20 cellular contexts compared by ENCODE assay signal in genomic region chr13:67099494-67099893, GRCh38.
DNase-seq lines count a peak whose midpoint lies in the region; ATAC-seq, FAIRE-seq and TF ChIP-seq lines count a peak whose summit lies in the region.
"Had no signal": no experiment of that assay in that cellular context is flagged by ENCODE, and none has a peak within 500 bp of the region (broad histone marks: within the 10 kb centered on the region; RNA-seq: fewer than 3 reads in every experiment).

No MANE protein-coding gene starts in this region.

- H3K4ac ChIP-seq in mesenchymal stem cell (ENCODE audit: low read depth in 1 of 2, low read length in 2 of 2) = no peak overlapping the region

- in situ Hi-C loops in K562 (cut with MboI) = no loop called here

- H3K4me3 Mint-ChIP-seq in CD8-positive, alpha-beta T cell = no peak overlapping the region
- H3K4me3 Mint-ChIP-seq: CD14-positive monocyte; CD4-positive, alpha-beta memory T cell had no signal

- no peak for TF ChIP-seq POLR2A in K562 (conservative IDR thresholded peaks at IDR 0.05)

- peak overlapping the region; percentile 18; the same call in 1 of the 2 replicates for H3K4me2 ChIP-seq in K562 (ENCODE audit: insufficient read depth, low read length)
- H3K4me2 ChIP-seq in mesenchymal stem cell (ENCODE audit: low read length, poor library complexity, severe bottlenecking) = no peak overlapping the region
- H3K4me2 ChIP-seq: BLaER1 had no signal

- H2BK12ac ChIP-seq in mesenchymal stem cell (ENCODE audit: low read length in 2 of 2) = no peak overlapping the region

- no peak overlapping the region for H2BK120ac ChIP-seq in mesenchymal stem cell (ENCODE audit: low read depth, low read length)

- no peak overlapping the region for H4K8ac ChIP-seq in mesenchymal stem cell (ENCODE audit: low read length)

- intact Hi-C loops in left ventricle myocardium superior (cut with micrococcal nuclease) (no loop called here), heart right ventricle (cut with DNase I) (loop anchor here in 1 of 10 donors (10.0 kb wide), 1 partner anchor 1155 kb away; no protein-coding TSS in a partner anchor), K562 (cut with micrococcal nuclease) (no loop called here)
- intact Hi-C loops in CD8-positive, alpha-beta T cell (cut with DNase I, micrococcal nuclease) = no loop called here

- no peaks in the 10 kb centered on the region for H3K79me1 ChIP-seq in mesenchymal stem cell (replicated peaks; ENCODE audit: low read length, poor library complexity, severe bottlenecking)

- no peaks in the 10 kb centered on the region for H3K79me2 ChIP-seq in K562 (ENCODE audit: control insufficient read depth, insufficient read depth, low read length)

- H2BK15ac ChIP-seq in mesenchymal stem cell (ENCODE audit: low read depth, poor library complexity, severe bottlenecking) = no peak overlapping the region

- H3K14ac ChIP-seq in mesenchymal stem cell (ENCODE audit: low read length in 2 of 2) = no peak overlapping the region

- peak overlapping the region; percentile 58 for H2BK5ac ChIP-seq in mesenchymal stem cell (ENCODE audit: low read depth, low read length, poor library complexity, severe bottlenecking)

- H3K27me3 ChIP-seq in heart right ventricle = no peaks in the 10 kb centered on the region
- H3K27me3 ChIP-seq in K562 (ENCODE audit: control insufficient read depth in 2 of 2, insufficient read depth in 2 of 2, low read length in 2 of 2) = no peaks in the 10 kb centered on the region
- no peaks in the 10 kb centered on the region for H3K27me3 ChIP-seq in mesenchymal stem cell (ENCODE audit: control insufficient read depth in 1 of 2, insufficient read depth in 1 of 2, low read length in 2 of 2)
- H3K27me3 ChIP-seq in CD8-positive, alpha-beta T cell (ENCODE audit: insufficient read depth, low read length) = no peaks in the 10 kb centered on the region
- H3K27me3 ChIP-seq: BLaER1 had no signal

- H3K27ac Mint-ChIP-seq in CD8-positive, alpha-beta T cell = no peak overlapping the region
- H3K27ac Mint-ChIP-seq: CD14-positive monocyte; CD4-positive, alpha-beta memory T cell had no signal

- no peak overlapping the region for H3K23ac ChIP-seq in mesenchymal stem cell (ENCODE audit: low read length in 2 of 2)

- TF ChIP-seq CTCF in heart right ventricle (IDR thresholded peaks at IDR 0.05) (no peak), K562 (IDR thresholded peaks at IDR 0.05 in 2 of 3, conservative IDR thresholded peaks at IDR 0.05 in 1 of 3; ENCODE audit: insufficient read depth in 2 of 3, low read depth in 1 of 3, low read length in 3 of 3) (no peak)
- no peak for TF ChIP-seq CTCF in CD8-positive, alpha-beta T cell (IDR thresholded peaks at IDR 0.05)

- ATAC-seq in left ventricle myocardium superior (peak; percentile 36), heart right ventricle (no peak), K562 (peak; percentile 54), HG02884 (IDR thresholded peaks at IDR 0.05; ENCODE audit: unreplicated experiment) (no peak)
- ATAC-seq in CD8-positive, alpha-beta T cell = no peak
- ATAC-seq: GM12878 had no signal

- BruUV-seq in K562 (replicated peaks; lab: Mats Ljungman, UMichigan) = no TSS peak

- CTCF ChIA-PET in K562 (lab: Yijun Ruan, JAX; ENCODE audit: low intra/inter-chr PET ratio) = no interaction called here
- CTCF ChIA-PET in CD8-positive, alpha-beta T cell (lab: Charles Lee) = no interaction called here

- no peaks in the 10 kb centered on the region for H3K36me3 Mint-ChIP-seq in CD8-positive, alpha-beta T cell
- H3K36me3 Mint-ChIP-seq: CD14-positive monocyte; CD4-positive, alpha-beta memory T cell had no signal

- H3K4me1 Mint-ChIP-seq in CD8-positive, alpha-beta T cell (ENCODE audit: low read depth) = no peaks in the 10 kb centered on the region
- H3K4me1 Mint-ChIP-seq: CD14-positive monocyte; CD4-positive, alpha-beta memory T cell had no signal

- H3K9me3 Mint-ChIP-seq in CD8-positive, alpha-beta T cell = no peaks in the 10 kb centered on the region

- H4K91ac ChIP-seq in mesenchymal stem cell (ENCODE audit: low read length) = no peak overlapping the region

- 75 to 78% methylated on average over 7 of the region's 7 CpGs for WGBS in heart right ventricle, 2 donors
- WGBS in K562 (ENCODE audit: insufficient coverage, low coverage, missing lambda C conversion rate) = 26% methylated on average over 6 of the region's 7 CpGs
- 96% methylated on average over 6 of the region's 7 CpGs for WGBS in mesenchymal stem cell

- no peaks in the 10 kb centered on the region for H3K9me1 ChIP-seq in K562 (ENCODE audit: control insufficient read depth, insufficient read depth, low read length)

- H2AFZ ChIP-seq in K562 (ENCODE audit: low read depth, low read length) = no peak overlapping the region
- H2AFZ ChIP-seq in mesenchymal stem cell (ENCODE audit: low read depth, low read length) = no peak overlapping the region
- H2AFZ ChIP-seq: GM23248 had no signal

- peak overlapping the region; percentile 97 for H2AK5ac ChIP-seq in mesenchymal stem cell (ENCODE audit: low read length, severe bottlenecking)

- H3K27ac ChIP-seq in heart right ventricle (no peak overlapping the region), K562 (ENCODE audit: extremely low read depth, low read depth, low read length) (no peak overlapping the region), mesenchymal stem cell (ENCODE audit: low read length, poor library complexity, severe bottlenecking) (no peak overlapping the region)
- no peak overlapping the region for H3K27ac ChIP-seq in CD8-positive, alpha-beta T cell (ENCODE audit: low read depth, low read length)
- H3K27ac ChIP-seq: 22Rv1, BLaER1, GM23248, HL-60 had no signal

- H3K4me3 ChIP-seq in heart right ventricle (no peak overlapping the region), K562 (no peak overlapping the region), mesenchymal stem cell (ENCODE audit: insufficient read depth in 1 of 2, low read depth in 1 of 2, low read length in 2 of 2) (no peak overlapping the region)
- no peak overlapping the region for H3K4me3 ChIP-seq in CD8-positive, alpha-beta T cell (ENCODE audit: low read depth, low read length)
- H3K4me3 ChIP-seq: BLaER1, GM12878, GM23248, HAP-1 had no signal

- DNase-seq in left ventricle myocardium superior = no peak
- no peak for DNase-seq in heart right ventricle
- DNase-seq in K562 (ENCODE audit: extremely low read depth in 1 of 4, low spot score in 3 of 4) = no peak
- no peak for DNase-seq in mesenchymal stem cell
- DNase-seq in NCI-H2081 treated with DMSO at 0.1 percent for 48 hours (lab: John Stamatoyannopoulos, UW) = no peak
- DNase-seq in CD8-positive, alpha-beta T cell = no peak
- DNase-seq: CD4-positive, alpha-beta memory T cell; DMS 273 treated with DMSO at 0.1 percent for 48 hours; DMS53; DND-41; EL; GM23248 had no signal

- no peak for TF ChIP-seq EP300 in K562 (IDR thresholded peaks at IDR 0.05; ENCODE audit: low read length)

- H3K9me3 ChIP-seq in heart right ventricle (no peaks in the 10 kb centered on the region), K562 (replicated peaks; ENCODE audit: control insufficient read depth, insufficient read depth, low read depth, low read length) (no peaks in the 10 kb centered on the region), mesenchymal stem cell (ENCODE audit: control insufficient read depth, low read length) (no peaks in the 10 kb centered on the region)
- H3K9me3 ChIP-seq in CD8-positive, alpha-beta T cell (ENCODE audit: low read length) = no peaks in the 10 kb centered on the region
- H3K9me3 ChIP-seq: HAP-1 had no signal

- H3K18ac ChIP-seq in mesenchymal stem cell (ENCODE audit: low read depth in 1 of 2, low read length in 2 of 2) = no peak overlapping the region

- H3K4me1 ChIP-seq in heart right ventricle (peaks cover 0 to 22% (median 0%) of the 10 kb centered on the region in 9 donors), K562 (replicated peaks in 1 of 2; ENCODE audit: control insufficient read depth in 2 of 2, insufficient read depth in 2 of 2, low read length in 2 of 2) (no peaks in the 10 kb centered on the region; a peak in 2 of 5 replicates), mesenchymal stem cell (ENCODE audit: control insufficient read depth, insufficient read depth, low read depth, low read length) (peaks cover 2% of the 10 kb centered on the region)
- no peaks in the 10 kb centered on the region for H3K4me1 ChIP-seq in CD8-positive, alpha-beta T cell (ENCODE audit: insufficient read depth, low read length)

- no peak for TF ChIP-seq RAD21 in K562 (CRISPR knock-in tag; conservative IDR thresholded peaks at IDR 0.05 in 1 of 2, IDR thresholded peaks at IDR 0.05 in 1 of 2)

- FAIRE-seq in K562 (lab: Jason Lieb, UNC) = no peak
- FAIRE-seq: GM12878, GM19239 had no signal

- H3K27me3 Mint-ChIP-seq in CD8-positive, alpha-beta T cell (ENCODE audit: low read depth) = no peaks in the 10 kb centered on the region
- H3K27me3 Mint-ChIP-seq: CD4-positive, alpha-beta memory T cell had no signal

- H3K36me3 ChIP-seq in heart right ventricle (no peaks in the 10 kb centered on the region), K562 (ENCODE audit: control insufficient read depth, insufficient read depth, low read length) (no peaks in the 10 kb centered on the region), mesenchymal stem cell (ENCODE audit: control insufficient read depth in 1 of 2, insufficient read depth in 2 of 2, low read depth in 1 of 2, low read length in 2 of 2) (no peaks in the 10 kb centered on the region)
- no peaks in the 10 kb centered on the region for H3K36me3 ChIP-seq in CD8-positive, alpha-beta T cell (ENCODE audit: insufficient read depth, low read length)
- H3K36me3 ChIP-seq: BLaER1 had no signal

- no peaks in the 10 kb centered on the region for H4K20me1 ChIP-seq in K562 (replicated peaks; ENCODE audit: control insufficient read depth, insufficient read depth, low read length)
- H4K20me1 ChIP-seq: BLaER1 had no signal

- H3K9ac ChIP-seq in K562 (ENCODE audit: insufficient read depth in 1 of 2, low read depth in 2 of 2, low read length in 2 of 2) (no peak overlapping the region), mesenchymal stem cell (ENCODE audit: low read length) (no peak overlapping the region)
- H3K9ac ChIP-seq: BLaER1, GM23248 had no signal

- POLR2A ChIA-PET in K562 (lab: Yijun Ruan, JAX) = no interaction called here
- POLR2A ChIA-PET in CD8-positive, alpha-beta T cell (lab: Charles Lee) = no interaction called here

TF ChIP-seq in K562, 482 proteins besides CTCF, POLR2A, EP300 and RAD21:
- TF ChIP-seq EHMT2 (IDR thresholded peaks at IDR 0.05) = no peak
- no peak for TF ChIP-seq CBFA2T3 (IDR thresholded peaks at IDR 0.05)

Comparison
In these comparisons a context has a peak if more than half of its experiments do, and no peak if none do; other contexts are left out.
1. ATAC-seq: peak in left ventricle myocardium superior (single experiment) and K562 (single experiment); none in heart right ventricle (0 of 8), HG02884 (single experiment) and CD8-positive, alpha-beta T cell (single experiment).